8 cellular contexts compared by ENCODE assay signal in genomic region chr2:20093263-20094141, GRCh38. TPM values are rescaled to one million over a fixed set of nuclear protein-coding genes. Genes with fewer than 3 reads are reported as not detected.
DNase-seq lines count a peak whose midpoint lies in the region; ATAC-seq and TF ChIP-seq lines count a peak whose summit lies in the region.

No MANE protein-coding gene starts in this region.

- ATAC-seq in left lobe of liver = peak; percentile 89
- ATAC-seq in GM19397 (IDR thresholded peaks at IDR 0.05; ENCODE audit: unreplicated experiment) = no peak
- no peak for ATAC-seq in GM18867 (IDR thresholded peaks at IDR 0.05; ENCODE audit: unreplicated experiment)
- no peak for ATAC-seq in GM21528 (IDR thresholded peaks at IDR 0.05; ENCODE audit: low FRiP score, unreplicated experiment)

- no peak overlapping the region for H3K4me3 ChIP-seq in GM12865 (ENCODE audit: low read depth, low read length)

- DNase-seq in GM12865 (ENCODE audit: low read depth) (peak; percentile 20), NCI-H2107 treated with DMSO at 0.1 percent for 48 hours (lab: John Stamatoyannopoulos, UW; ENCODE audit: unreplicated experiment) (peak; percentile 38), brain pericyte (ENCODE audit: low read depth, low spot score) (peak; percentile 42), left lobe of liver (ENCODE audit: low spot score) (peak; percentile 75)
- DNase-seq in activated T-cell treated with anti-CD3 and anti-CD28 coated beads, Interleukin-2, amount 50 U/mL, for 1 hour = no peak

- TF ChIP-seq CTCF in GM12865 (IDR thresholded peaks at IDR 0.05; ENCODE audit: insufficient read depth, low read depth, low read length, missing control alignments) = peak; percentile 23

RNA-seq across cellular contexts. Expression of gene LAPTM4A, which starts 42.1 kb away (rescaled TPM):
- total RNA-seq in left lobe of liver = 120 TPM
